In the genomic region with DNA sequence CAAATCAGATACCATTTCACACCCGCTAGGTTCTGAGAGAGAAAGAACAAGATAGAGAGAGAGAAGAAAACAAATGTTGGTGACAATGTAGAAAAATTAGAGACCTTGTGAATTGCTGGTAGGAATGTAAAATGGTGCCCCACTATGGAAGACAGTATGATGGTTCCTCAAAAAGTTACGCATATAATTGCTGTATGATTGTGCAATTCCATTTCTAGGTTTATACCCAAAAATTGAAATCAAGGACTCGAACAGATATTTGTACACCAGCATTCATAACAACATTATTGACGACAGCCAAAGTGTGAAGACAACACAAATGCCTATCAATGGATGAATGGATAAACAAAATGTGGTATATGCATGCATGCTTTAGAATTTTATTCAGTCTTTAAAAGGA, we compare ENCODE assay signal across 31 cellular contexts.
"Had no signal": no experiment of that assay in that cellular context is flagged by ENCODE, and none has a peak within 500 bp of the region (broad histone marks: within the 10 kb centered on the region; RNA-seq: fewer than 3 reads in every experiment).

No MANE protein-coding gene starts in this region.

- H3K27ac ChIP-seq: left lung, lower lobe of right lung, pancreas, prostate gland, sigmoid colon, spleen, suprapubic skin, thoracic aorta, tibial artery, upper lobe of right lung had no signal

- H3K4me3 ChIP-seq: left lung, lower lobe of right lung, pancreas, prostate gland, sigmoid colon, spleen, suprapubic skin, thoracic aorta, tibial artery, upper lobe of right lung had no signal

- H3K4me1 ChIP-seq: pancreas, prostate gland, sigmoid colon had no signal

- H3K36me3 Mint-ChIP-seq: immature natural killer cell; naive thymus-derived CD8-positive, alpha-beta T cell; stimulated activated effector memory CD8-positive, alpha-beta T cell treated with anti-CD3 and anti-CD28 coated beads, Interleukin-12 subunit alpha, Interleukin-12 subunit beta, amount 100 ng/mL, for 72 hours had no signal

- H3K27me3 ChIP-seq: left lung, pancreas, sigmoid colon, spleen, suprapubic skin, tibial artery, upper lobe of right lung had no signal

- H3K27me3 Mint-ChIP-seq: stimulated activated naive CD8-positive, alpha-beta T cell treated with anti-CD3 and anti-CD28 coated beads, Interleukin-15, Interleukin-2, amounts not matched to agents 100 ng/mL and 50 ng/mL, for 24 hours had no signal

- ATAC-seq: left colon; left lung; lower lobe of right lung; naive thymus-derived CD8-positive, alpha-beta T cell; pancreas; right cardiac atrium; stimulated activated effector memory CD8-positive, alpha-beta T cell treated with anti-CD3 and anti-CD28 coated beads, Interleukin-12 subunit alpha, Interleukin-12 subunit beta, amount 100 ng/mL, for 72 hours; upper lobe of right lung had no signal

- H3K9me3 Mint-ChIP-seq: immature natural killer cell, nephron had no signal

- FAIRE-seq: islet of Langerhans, kidney, pancreas, small intestine, urothelium cell line had no signal

- H3K4me3 Mint-ChIP-seq: immature natural killer cell; naive thymus-derived CD8-positive, alpha-beta T cell; nephron; neural crest cell; stimulated activated effector memory CD8-positive, alpha-beta T cell treated with anti-CD3 and anti-CD28 coated beads, Interleukin-12 subunit alpha, Interleukin-12 subunit beta, amount 100 ng/mL, for 72 hours; stimulated activated naive CD8-positive, alpha-beta T cell treated with anti-CD3 and anti-CD28 coated beads, Interleukin-15, Interleukin-2, amounts not matched to agents 100 ng/mL and 50 ng/mL, for 24 hours had no signal

- H3K36me3 ChIP-seq: left lung, lower lobe of right lung, pancreas, prostate gland, sigmoid colon, spleen, suprapubic skin, thoracic aorta, tibial artery, upper lobe of right lung had no signal

- H3K9me3 ChIP-seq: left lung, lower lobe of right lung, pancreas, prostate gland, sigmoid colon, spleen, suprapubic skin, thoracic aorta, tibial artery, upper lobe of right lung had no signal

- H3K27ac Mint-ChIP-seq: immature natural killer cell; naive thymus-derived CD8-positive, alpha-beta T cell; nephron; stimulated activated effector memory CD8-positive, alpha-beta T cell treated with anti-CD3 and anti-CD28 coated beads, Interleukin-12 subunit alpha, Interleukin-12 subunit beta, amount 100 ng/mL, for 72 hours; stimulated activated naive CD8-positive, alpha-beta T cell treated with anti-CD3 and anti-CD28 coated beads, Interleukin-15, Interleukin-2, amounts not matched to agents 100 ng/mL and 50 ng/mL, for 24 hours had no signal

- DNase-seq: hypothalamus; immature natural killer cell; kidney; left colon; left lung; lower lobe of right lung; mammary epithelial cell; mesenchymal stem cell; naive thymus-derived CD8-positive, alpha-beta T cell; nucleus accumbens; pancreas; posterior cingulate gyrus; retina; right cardiac atrium; sigmoid colon; small intestine; spleen; stimulated activated CD4-positive, alpha-beta T cell treated with anti-CD3 and anti-CD28 coated beads, Interleukin-4, amount 100 ng/mL, for 24 hours; stimulated activated naive CD4-positive, alpha-beta T cell; tibial artery; trophoblast cell; upper lobe of right lung had no signal
